In genomic region chr12:49346659-49347306, GRCh38 we compare ENCODE assay signal across 8 cellular contexts. TPM values are rescaled to one million over a fixed set of nuclear protein-coding genes. Genes with fewer than 3 reads are reported as not detected.
DNase-seq lines count a peak whose midpoint lies in the region; ATAC-seq, FAIRE-seq and TF ChIP-seq lines count a peak whose summit lies in the region.

Gene DNAJC22, plus strand, starts transcription at chr12:49346888. Its CDS starts 1,985 bp downstream, at chr12:49348873.

- H3K4me1 ChIP-seq in A549 (peaks cover 48% of the 10 kb centered on the region), SJCRH30 (peaks cover 15% of the 10 kb centered on the region; the same call in 1 of the 2 replicates), H1 (replicated peaks in 1 of 4; ENCODE audit: control insufficient read depth in 3 of 4, insufficient read depth in 4 of 4, low read length in 3 of 4) (peaks cover 4 to 22% (median 15%) of the 10 kb centered on the region in 4 experiments)

- peaks cover 9% of the 10 kb centered on the region for H3K23me2 ChIP-seq in H1 (ENCODE audit: low read depth, low read length)

- peak within 1 kb of the TSS; percentile 65 to 94 (median 77) for H3K27ac Mint-ChIP-seq in nephron

- WGBS in A549 (ENCODE audit: missing lambda C conversion rate): 44% methylated on average over 42 of the region's 47 CpGs
- 2% methylated on average over 47 of the region's 47 CpGs; no CpG with 5 or more reads in 1 of the 2 experiments for WGBS in H1 (ENCODE audit: extremely low coverage in 1 of 2, insufficient coverage in 1 of 2, insufficient read length in 1 of 2, insufficient replicate concordance in 2 of 2, low coverage in 1 of 2, low lambda C conversion rate in 2 of 2, missing lambda C conversion rate in 1 of 2), 2 experiments

- TF ChIP-seq CTCF in A549 (IDR thresholded peaks at IDR 0.05): no peak
- TF ChIP-seq CTCF in H1 (IDR thresholded peaks at IDR 0.05; ENCODE audit: control extremely low read depth in 1 of 3, insufficient read depth in 1 of 3, low read depth in 1 of 3, low read length in 3 of 3): no peak
- no peak for TF ChIP-seq CTCF in nephron (IDR thresholded peaks at IDR 0.05; ENCODE audit: unreplicated experiment in 3 of 3)

- H3K27me3 ChIP-seq in SJCRH30 (peaks cover 12% of the 10 kb centered on the region; the same call in 1 of the 2 replicates), H1 (replicated peaks in 1 of 4; ENCODE audit: control insufficient read depth in 3 of 4, extremely low read depth in 1 of 4, insufficient read depth in 3 of 4, low read length in 3 of 4) (peaks cover 52 to 80% (median 75%) of the 10 kb centered on the region in 4 experiments)

- H3K23ac ChIP-seq in H1 (ENCODE audit: insufficient read length): no peak within 1 kb of the TSS

- H3K4ac ChIP-seq in H1 (replicated peaks; ENCODE audit: insufficient read length, low read depth, low read length): no peak within 1 kb of the TSS

- no peak within 1 kb of the TSS for H2BK5ac ChIP-seq in H1 (ENCODE audit: low read depth, low read length)

- H4K91ac ChIP-seq in H1 (replicated peaks; ENCODE audit: insufficient read length, low read length): no peak within 1 kb of the TSS

- no peak within 1 kb of the TSS for H2AK5ac ChIP-seq in H1 (ENCODE audit: low read depth, low read length)

- TF ChIP-seq EP300 in A549 (IDR thresholded peaks at IDR 0.05) (no peak), H1 (IDR thresholded peaks at IDR 0.05; ENCODE audit: borderline replicate concordance in 1 of 2, low read depth in 2 of 2, low read length in 2 of 2) (no peak)

- peaks cover 97% of the 10 kb centered on the region for H3K27me3 Mint-ChIP-seq in nephron (ENCODE audit: low read depth)

- no peak within 1 kb of the TSS for H3K9ac ChIP-seq in H1 (replicated peaks in 1 of 4; ENCODE audit: extremely low read depth in 1 of 4, low read depth in 3 of 4, low read length in 3 of 4)

- no peak for FAIRE-seq in A549 (lab: Jason Lieb, UNC)
- no peak for FAIRE-seq in H1 (lab: Jason Lieb, UNC)

- H3K27ac ChIP-seq in A549 (peak within 1 kb of the TSS; percentile 80 to 86), SJCRH30 (peak within 1 kb of the TSS; percentile 33; the same call in 1 of the 2 replicates), H1 (ENCODE audit: low read depth, low read length) (no peak within 1 kb of the TSS)

- H2BK20ac ChIP-seq in H1 (ENCODE audit: low read length): no peak within 1 kb of the TSS

- H4K8ac ChIP-seq in H1 (ENCODE audit: extremely low read depth, insufficient read depth, low read length): peak within 1 kb of the TSS; percentile 76

- no peaks in the 10 kb centered on the region for H3K36me3 Mint-ChIP-seq in nephron (ENCODE audit: low read depth)

- H3K4me2 ChIP-seq in A549 (peak within 1 kb of the TSS; percentile 87), H1 (ENCODE audit: insufficient read depth in 1 of 2, low read depth in 2 of 2, low read length in 2 of 2) (peak within 1 kb of the TSS; percentile 45 to 80)

- H3K4me3 ChIP-seq in A549: peak within 1 kb of the TSS; percentile 50
- H3K4me3 ChIP-seq in GM08714 (ENCODE audit: low read length): peak within 1 kb of the TSS; percentile 35; the same call in 1 of the 2 replicates
- peak within 1 kb of the TSS; percentile 60 for H3K4me3 ChIP-seq in SJCRH30
- peak within 1 kb of the TSS; percentile 25 to 69 (median 40); a peak in 7 of 8 replicates for H3K4me3 ChIP-seq in H1 (ENCODE audit: extremely low read depth in 1 of 4, insufficient read depth in 2 of 4, low read depth in 3 of 4, low read length in 4 of 4)

- peak in 1 of 2 experiments; percentile 37 for DNase-seq in A549 (ENCODE audit: low read depth in 1 of 2, low spot score in 1 of 2)
- DNase-seq in SJCRH30: peak; percentile 41 to 51
- DNase-seq in H1 (ENCODE audit: low read depth in 1 of 2, low spot score in 2 of 2): peak in 1 of 2 experiments; percentile 77
- no peak for DNase-seq in ureter (ENCODE audit: low spot score)

- ATAC-seq in A549 (peak in 1 of 2 experiments; percentile 1; a peak in 2 of 6 replicates), GM18520 (IDR thresholded peaks at IDR 0.05; ENCODE audit: unreplicated experiment) (no peak), HG03039 (IDR thresholded peaks at IDR 0.05; ENCODE audit: unreplicated experiment) (no peak)

- no peak within 1 kb of the TSS for H3K14ac ChIP-seq in H1 (ENCODE audit: insufficient read length)

- peak within 1 kb of the TSS; percentile 82 to 85 (median 85) for H3K4me3 Mint-ChIP-seq in nephron

- H2BK15ac ChIP-seq in H1 (ENCODE audit: low read length): no peak within 1 kb of the TSS

- peaks cover 10 to 18% of the 10 kb centered on the region in 2 experiments for H4K20me1 ChIP-seq in H1 (replicated peaks in 1 of 2; ENCODE audit: control insufficient read depth in 1 of 2, insufficient read depth in 2 of 2, low read length in 2 of 2)

- H3K79me2 ChIP-seq in H1 (ENCODE audit: control insufficient read depth in 1 of 2, insufficient read depth in 2 of 2, low read length in 2 of 2): no peaks in the 10 kb centered on the region

- TF ChIP-seq RAD21 in A549 (conservative IDR thresholded peaks at IDR 0.05 in 1 of 2, IDR thresholded peaks at IDR 0.05 in 1 of 2) (no peak), H1 (IDR thresholded peaks at IDR 0.05 in 1 of 2, conservative IDR thresholded peaks at IDR 0.05 in 1 of 2; ENCODE audit: low read depth in 2 of 2, low read length in 2 of 2) (no peak)

- POLR2A ChIA-PET in A549 (lab: Yijun Ruan, JAX): interaction anchor here (1.6 kb wide), 1 partner anchor 10 kb away, joined by 3 read pairs; the partner anchor contains the start of gene C1QL4
- POLR2A ChIA-PET in H1 (lab: Charles Lee; ENCODE audit: partially characterized antibody): interaction anchor here (1.0 to 3.1 kb wide), 10 partner anchors 10 to 191 kb away, joined by 3 to 32 read pairs (median 6); partner anchors contain the start of genes C1QL4, PRPH, SPATS2 and TROAP

- H2BK120ac ChIP-seq in H1 (replicated peaks; ENCODE audit: low read depth, low read length): no peak within 1 kb of the TSS

- TF ChIP-seq POLR2A in A549 (IDR thresholded peaks at IDR 0.05; ENCODE audit: low read length) (no peak), H1 (IDR thresholded peaks at IDR 0.05; ENCODE audit: control extremely low read depth in 1 of 2, low read depth in 2 of 2, low read length in 2 of 2) (no peak)

- H3K56ac ChIP-seq in H1 (replicated peaks; ENCODE audit: insufficient read length, low read depth, low read length): no peak within 1 kb of the TSS

- no peaks in the 10 kb centered on the region for H3K9me3 Mint-ChIP-seq in nephron

- no peaks in the 10 kb centered on the region for H3K79me1 ChIP-seq in H1 (ENCODE audit: low read depth, low read length)

- no peak within 1 kb of the TSS for H4K5ac ChIP-seq in H1 (ENCODE audit: insufficient read length, low read depth, low read length)

- H2BK12ac ChIP-seq in H1 (ENCODE audit: low read depth, low read length): peak within 1 kb of the TSS; percentile 52; the same call in 1 of the 2 replicates

- CTCF ChIA-PET in A549 (lab: Yijun Ruan, JAX): interaction anchor here (0.5 to 9.5 kb wide), 48 partner anchors 10 to 703 kb away, joined by 3 to 201 read pairs (median 6); partner anchors contain the start of genes C1QL4, PRPF40B, PRPH and SPATS2
- CTCF ChIA-PET in H1 (lab: Charles Lee; ENCODE audit: partially characterized antibody): interaction anchor here (0.5 to 26.7 kb wide), 35 partner anchors 8 to 723 kb away, joined by 3 to 538 read pairs (median 6); partner anchors contain the start of genes C1QL4, PRPH, SPATS2 and TROAP

- H3K4me1 Mint-ChIP-seq in nephron: peaks cover 40% of the 10 kb centered on the region

- H3K18ac ChIP-seq in H1 (ENCODE audit: extremely low read depth, low read length): no peak within 1 kb of the TSS; the same call in 1 of the 2 replicates

- no peaks in the 10 kb centered on the region for H3K9me3 ChIP-seq in A549
- no peaks in the 10 kb centered on the region for H3K9me3 ChIP-seq in SJCRH30 (replicated peaks)
- no peaks in the 10 kb centered on the region for H3K9me3 ChIP-seq in H1 (ENCODE audit: insufficient read depth in 2 of 2, low read depth in 1 of 2, low read length in 1 of 2)

- H3K36me3 ChIP-seq in SJCRH30 (no peaks in the 10 kb centered on the region), H1 (ENCODE audit: control insufficient read depth in 2 of 4, insufficient read depth in 4 of 4, low read length in 3 of 4) (no peaks in the 10 kb centered on the region; a peak in 1 of 8 replicates)

- H2AFZ ChIP-seq in H1 (ENCODE audit: low read length): no peak within 1 kb of the TSS

TF ChIP-seq in A549, 52 proteins besides CTCF, POLR2A, EP300 and RAD21 (continues in another document):
- no peak for TF ChIP-seq TFCP2L1 (CRISPR knock-in tag; IDR thresholded peaks at IDR 0.05)

TF ChIP-seq in H1, 55 proteins besides CTCF, POLR2A, EP300 and RAD21 (continues in another document):
- TF ChIP-seq ASH2L (IDR thresholded peaks at IDR 0.05; ENCODE audit: low read length) (peak; percentile 16), CBX8 (IDR thresholded peaks at IDR 0.05; ENCODE audit: borderline replicate concordance, low read depth, low read length) (no peak), KDM4A (IDR thresholded peaks at IDR 0.05; ENCODE audit: low read depth, low read length, severe bottlenecking) (peak; percentile 35), RNF2 (IDR thresholded peaks at IDR 0.05; ENCODE audit: borderline replicate concordance, low read depth, low read length, missing control alignments, poor library complexity, severe bottlenecking) (peak; percentile 62), MAX (IDR thresholded peaks at IDR 0.05) (0 out of 2 replicates have a peak, but pooled peaks have one; percentile 30), HDAC2 (IDR thresholded peaks at IDR 0.05; ENCODE audit: borderline replicate concordance in 1 of 2, low read depth in 2 of 2, low read length in 2 of 2) (0 out of 4 replicates have a peak, but pooled peaks of 1 of the 2 experiments have one; percentile 2)

RNA-seq across cellular contexts. Expression of gene DNAJC22, which starts in this region (rescaled TPM):
- polyA plus RNA-seq in A549 (2011; rRNA removed) (35.5 and 40.5 TPM in 2 replicates), A549 (2017; fragmentation: RNase III; extraction: RNeasy Plus Mini Kit Qiagen cat#74134 plus additional on column Dnase treatment) (18.0 to 22.6 TPM (median 20.0 TPM) in 3 replicates), H1 (2011; rRNA removed) (0.19 and 0.20 TPM in 2 replicates)
- polyA plus RNA-seq in A549 (2012; cell fraction: cytosol; rRNA removed): 11.1 and 19.5 TPM in 2 replicates
- 9.9 and 10.0 TPM in 2 replicates for polyA plus RNA-seq in A549 (2012; cell fraction: nucleus; rRNA removed)
- 28.7 and 32.3 TPM in 2 replicates for polyA minus RNA-seq in A549 (2011; rRNA and poly(A)+ RNA removed)
- total RNA-seq in SJCRH30 (2014; rRNA removed; shearing (Covaris generic)): 10.7 and 11.9 TPM in 2 replicates
- total RNA-seq in H1 (2021; fragmentation: NEBNext Ultra II Directional; extraction: Animal tissue kit (Norgen Biotek cat#: 25700)): 0.13 and 0.39 TPM in 2 replicates
- polyA plus RNA-seq in H1 (2011; cell fraction: cytosol; rRNA removed): 0.19 TPM
- 0.39 TPM for polyA plus RNA-seq in H1 (2011; cell fraction: nucleus; rRNA removed)
- 0.05 to 0.51 TPM (median 0.25 TPM) in 4 replicates for polyA plus RNA-seq in H1 (2012, experiment 1 of 2)
- not detected for polyA plus RNA-seq in H1 (2012, experiment 2 of 2)
- polyA plus RNA-seq in H1 (2013, experiment 1 of 2): 0.24 TPM
- polyA plus RNA-seq in H1 (2013, experiment 2 of 2): 0.48 TPM
- polyA minus RNA-seq in H1 (2011; rRNA and poly(A)+ RNA removed): 0.22 and 0.50 TPM in 2 replicates
- not detected for polyA minus RNA-seq in H1 (2011; cell fraction: cytosol; rRNA and poly(A)+ RNA removed)
- polyA minus RNA-seq in H1 (2011; cell fraction: nucleus; rRNA and poly(A)+ RNA removed): 0.40 TPM
- 0.16 TPM for total RNA-seq in ureter

Comparison
In these comparisons a context has a peak if more than half of its experiments do, and no peak if none do; other contexts are left out.
1. RNA of gene DNAJC22 (polyA plus RNA-seq): 9.9 to 40.5 TPM in A549; 0.05 to 0.51 TPM in H1; every median in the first group is over 4 times any median in the second.
2. Of the 18 proteins assayed by ChIP-seq in both H1 and A549: peak only in H1: MAX and RNF2; only in A549: none; in both: E2F6; in neither: 14; mixed calls (peak in some experiments, not most) for 1.
3. Peak in every context shown above with its lines, with median percentiles within 50 percentile points of each other: H3K4me3 ChIP-seq.